8 cellular contexts compared by ENCODE assay signal in genomic region chr2:39787123-39787522, GRCh38.
"Had no signal": no experiment of that assay in that cellular context is flagged by ENCODE, and none has a peak within 500 bp of the region (broad histone marks: within the 10 kb centered on the region; RNA-seq: fewer than 3 reads in every experiment).

No MANE protein-coding gene starts in this region.

- H3K4me3 Mint-ChIP-seq: GM23338, H9 had no signal

- DNase-seq: H9, HCEC 1CT, IMR-90, KG1 had no signal

- H3K27ac Mint-ChIP-seq: GM23338, H9 had no signal

- H3K4me3 ChIP-seq: GM23338, K562 had no signal

- FAIRE-seq: H1, H54, K562 had no signal

- ATAC-seq: GM23338, K562 had no signal
